Comparison of ENCODE assay signal across 9 cellular contexts in genomic region chr16:19131809-19132777, GRCh38. TPM values are rescaled to one million over a fixed set of nuclear protein-coding genes. Genes with fewer than 3 reads are reported as not detected.
DNase-seq lines count a peak whose midpoint lies in the region; ATAC-seq, FAIRE-seq and TF ChIP-seq lines count a peak whose summit lies in the region.
"Had no signal": no experiment of that assay in that cellular context is flagged by ENCODE, and none has a peak within 500 bp of the region (broad histone marks: within the 10 kb centered on the region; RNA-seq: fewer than 3 reads in every experiment).

No MANE protein-coding gene starts in this region.

- no peak for ATAC-seq in lung (ENCODE audit: insufficient read depth, low FRiP score)

- intact Hi-C loops in tibial artery (cut with DNase I; ENCODE audit: low total_unique reads) = no loop called here

- no peaks in the 10 kb centered on the region for H3K27me3 ChIP-seq in HUES6 (ENCODE audit: control insufficient read depth, insufficient read depth, low read length)
- no peaks in the 10 kb centered on the region for H3K27me3 ChIP-seq in lung (ENCODE audit: control insufficient read depth, insufficient read depth)
- no peaks in the 10 kb centered on the region for H3K27me3 ChIP-seq in tibial artery

- peak overlapping the region; percentile 44; the same call in 1 of the 2 replicates for H3K27ac ChIP-seq in HUES6 (ENCODE audit: low read depth, low read length)
- H3K27ac ChIP-seq in cingulate gyrus (ENCODE audit: low read depth, low read length) = peak overlapping the region; percentile 57
- H3K27ac ChIP-seq in lung (ENCODE audit: low read depth in 1 of 2, low read length in 1 of 2) = peak overlapping the region; percentile 77 to 93
- H3K27ac ChIP-seq in tibial artery = peak overlapping the region; percentile 54 to 64

- H3K27ac Mint-ChIP-seq in chondrocyte (ENCODE audit: unreplicated experiment) = no peak overlapping the region

- H3K4me3 Mint-ChIP-seq in chondrocyte (ENCODE audit: unreplicated experiment) = no peak overlapping the region

- H3K36me3 ChIP-seq in HUES6 (ENCODE audit: control insufficient read depth, insufficient read depth, low read length) (no peaks in the 10 kb centered on the region), lung (ENCODE audit: control insufficient read depth in 2 of 2, insufficient read depth in 2 of 2, low read length in 2 of 2) (no peaks in the 10 kb centered on the region), tibial artery (no peaks in the 10 kb centered on the region)

- no peaks in the 10 kb centered on the region for H3K27me3 Mint-ChIP-seq in chondrocyte (ENCODE audit: low read depth)

- H3K9ac ChIP-seq in HUES6 (ENCODE audit: low read length) = no peak overlapping the region

- no peak for FAIRE-seq in urothelium cell line (lab: Jason Lieb, UNC)

- no peak for TF ChIP-seq CTCF in lung (IDR thresholded peaks at IDR 0.05; ENCODE audit: control extremely low read depth, extremely low read depth)
- no peak for TF ChIP-seq CTCF in tibial artery (IDR thresholded peaks at IDR 0.05)
- no peak for TF ChIP-seq CTCF in chondrocyte (IDR thresholded peaks at IDR 0.05)

- H3K9me3 Mint-ChIP-seq in chondrocyte (ENCODE audit: low read depth) = no peaks in the 10 kb centered on the region

- no peak for DNase-seq in lung (ENCODE audit: low spot score)
- DNase-seq in tibial artery = no peak
- DNase-seq in urothelium cell line (ENCODE audit: low spot score) = no peak
- DNase-seq in foreskin melanocyte = no peak
- no peak for DNase-seq in chondrocyte (ENCODE audit: low spot score)
- DNase-seq: stimulated activated naive CD4-positive, alpha-beta T cell had no signal

- H3K4me1 Mint-ChIP-seq in chondrocyte (ENCODE audit: low read depth) = peaks cover 46% of the 10 kb centered on the region

- no peaks in the 10 kb centered on the region for H3K36me3 Mint-ChIP-seq in chondrocyte (ENCODE audit: low read depth)

- H3K4me3 ChIP-seq in HUES6 (ENCODE audit: low read depth, low read length) (no peak overlapping the region), lung (no peak overlapping the region), tibial artery (no peak overlapping the region)

- no peaks in the 10 kb centered on the region for H3K9me3 ChIP-seq in HUES6 (ENCODE audit: control insufficient read depth, insufficient read depth, low read depth, low read length)
- no peaks in the 10 kb centered on the region for H3K9me3 ChIP-seq in lung (ENCODE audit: control insufficient read depth in 2 of 2, insufficient read depth in 1 of 2, low read length in 1 of 2)
- H3K9me3 ChIP-seq in tibial artery = no peaks in the 10 kb centered on the region

- WGBS in lung, 2 donors = 92 to 97% methylated on average over 4 of the region's 4 CpGs

- H3K4me1 ChIP-seq in HUES6 (ENCODE audit: control insufficient read depth, insufficient read depth, low read length) = peaks cover 45% of the 10 kb centered on the region
- H3K4me1 ChIP-seq in lung (ENCODE audit: control insufficient read depth in 2 of 2, insufficient read depth in 2 of 2, low read length in 2 of 2) = peaks cover 11 to 28% of the 10 kb centered on the region in 2 donors
- H3K4me1 ChIP-seq in tibial artery = peaks cover 0 to 41% (median 34%) of the 10 kb centered on the region in 4 donors

RNA-seq across cellular contexts. Expression of gene ITPRIPL2, which starts 18.3 kb away (rescaled TPM):
- total RNA-seq in lung = 10 to 100 TPM; 37.6 to 86.3 TPM
- 10 to 100 TPM; 12.4 to 19.1 TPM for polyA plus RNA-seq in lung
- 64.1 to 65.3 TPM (median 65.0 TPM) in 3 replicates for total RNA-seq in chondrocyte

RNA-seq across cellular contexts. Expression of gene SYT17, which starts 35.9 kb away (rescaled TPM):
- total RNA-seq in lung (10 to 100 TPM in 1 of 2 donors, 1 to 10 TPM in 1; 10.0 to 13.1 TPM), chondrocyte (0.46 to 0.97 TPM (median 0.60 TPM) in 3 replicates)
- polyA plus RNA-seq in lung = 1 to 10 TPM; 3.4 to 7.3 TPM
- total RNA-seq: T-helper 2 cell treated with Interferon-gamma antibody and Interleukin-4, amounts not matched to agents 100 ng/mL and 5 ng/mL, for 36 hours had no signal
